ENCODE assay signal across 9 cellular contexts in genomic region chr9:133437753-133438531, GRCh38. TPM values are rescaled to one million over a fixed set of nuclear protein-coding genes. Genes with fewer than 3 reads are reported as not detected.
A peak's percentile ranks its signal among the peaks of the same experiment; 100 is the strongest.
DNase-seq lines count a peak whose midpoint lies in the region; ATAC-seq, FAIRE-seq and TF ChIP-seq lines count a peak whose summit lies in the region.
"Had no signal": no experiment of that assay in that cellular context is flagged by ENCODE, and none has a peak within 500 bp of the region (broad histone marks: within the 10 kb centered on the region; RNA-seq: fewer than 3 reads in every experiment).

No MANE protein-coding gene starts in this region.

- no peaks in the 10 kb centered on the region for H3K36me3 Mint-ChIP-seq in activated B cell treated with CpG ODN at 0.5 μM for 24 hours (ENCODE audit: low read depth)

- no peaks in the 10 kb centered on the region for H3K27me3 Mint-ChIP-seq in activated B cell treated with CpG ODN at 0.5 μM for 24 hours

- DNase-seq in NCI-H82 (lab: John Stamatoyannopoulos, UW) (peak; percentile 33), NCI-H82 treated with DMSO at 0.1 percent for 48 hours (lab: John Stamatoyannopoulos, UW; ENCODE audit: unreplicated experiment) (no peak), activated B cell treated with CpG ODN at 0.5 μM for 24 hours (no peak), small intestine (peak; percentile 28), SKM-1 (lab: John Stamatoyannopoulos, UW; ENCODE audit: unreplicated experiment) (no peak), thyroid gland (no peak)

- POLR2A ChIA-PET in activated B cell treated with CpG ODN at 0.5 μM for 24 hours (lab: Charles Lee) = interaction anchor here (1.3 kb wide), 1 partner anchor 22 kb away, joined by 3 read pairs; the partner anchor contains the start of gene CACFD1

- FAIRE-seq in small intestine (lab: Jason Lieb, UNC) = no peak
- FAIRE-seq: A204.1, GM19239 had no signal

- 85 to 91% (median 86%) methylated on average over 20 of the region's 20 CpGs for WGBS in small intestine, 3 donors
- WGBS in thyroid gland, 2 donors = 92 to 93% methylated on average over 11 to 20 of the region's 20 CpGs

- H3K36me3 ChIP-seq in small intestine (ENCODE audit: control insufficient read depth in 2 of 2, insufficient read depth in 2 of 2, low read length in 2 of 2) = no peaks in the 10 kb centered on the region
- H3K36me3 ChIP-seq in thyroid gland = no peaks in the 10 kb centered on the region

- TF ChIP-seq CTCF in activated B cell treated with CpG ODN at 0.5 μM for 24 hours (IDR thresholded peaks at IDR 0.05) (no peak), thyroid gland (IDR thresholded peaks at IDR 0.05) (no peak)

- H3K4me1 Mint-ChIP-seq in activated B cell treated with CpG ODN at 0.5 μM for 24 hours = peaks cover 30% of the 10 kb centered on the region

- H3K27me3 ChIP-seq in small intestine (ENCODE audit: control insufficient read depth in 2 of 2, insufficient read depth in 2 of 2, low read length in 2 of 2) (no peaks in the 10 kb centered on the region), thyroid gland (no peaks in the 10 kb centered on the region)

- peak; percentile 12 for ATAC-seq in activated B cell treated with CpG ODN at 0.5 μM for 24 hours (ENCODE audit: low read depth)

- intact Hi-C loops in activated B cell treated with CpG ODN at 0.5 μM for 24 hours (cut with micrococcal nuclease) (no loop called here), thyroid gland (cut with DNase I) (no loop called here)

- H3K27ac Mint-ChIP-seq in activated B cell treated with CpG ODN at 0.5 μM for 24 hours = peak overlapping the region; percentile 50

- no peaks in the 10 kb centered on the region for H3K9me3 ChIP-seq in small intestine (ENCODE audit: control insufficient read depth, low read depth)
- no peaks in the 10 kb centered on the region for H3K9me3 ChIP-seq in thyroid gland

- no peak for TF ChIP-seq POLR2A in thyroid gland (IDR thresholded peaks at IDR 0.05)

- no peak overlapping the region for H3K4me3 ChIP-seq in small intestine (ENCODE audit: low read depth in 1 of 2, low read length in 2 of 2)
- H3K4me3 ChIP-seq in thyroid gland (replicated peaks in 1 of 3) = no peak overlapping the region
- H3K4me3 ChIP-seq: SK-N-MC had no signal

- CTCF ChIA-PET in activated B cell treated with CpG ODN at 0.5 μM for 24 hours (lab: Charles Lee) = no interaction called here

- H3K4me3 Mint-ChIP-seq in activated B cell treated with CpG ODN at 0.5 μM for 24 hours = no peak overlapping the region

- H3K4me1 ChIP-seq in small intestine (ENCODE audit: control insufficient read depth in 2 of 2, insufficient read depth in 1 of 2, low read depth in 1 of 2, low read length in 1 of 2) (no peaks in the 10 kb centered on the region), thyroid gland (no peaks in the 10 kb centered on the region)

- H3K27ac ChIP-seq in small intestine (ENCODE audit: low read depth in 1 of 2, low read length in 1 of 2) = no peak overlapping the region
- H3K27ac ChIP-seq in thyroid gland = no peak overlapping the region
- H3K27ac ChIP-seq: SK-N-MC had no signal

- no peaks in the 10 kb centered on the region for H3K9me3 Mint-ChIP-seq in activated B cell treated with CpG ODN at 0.5 μM for 24 hours

RNA-seq across cellular contexts. Expression of gene ADAMTS13, which starts 15.8 kb away (rescaled TPM):
- 1.9 TPM in 2 replicates for total RNA-seq in activated B cell treated with CpG ODN at 0.5 μM for 24 hours
- 10 to 100 TPM in 1 of 3 donors, 1 to 10 TPM in 2; 2.4 to 16.8 (median 6.5) TPM for polyA plus RNA-seq in small intestine
- 1 to 10 TPM; 1.5 to 2.8 (median 2.0) TPM for total RNA-seq in thyroid gland

RNA-seq across cellular contexts. Expression of gene REXO4, which starts 20.1 kb away (rescaled TPM):
- total RNA-seq in activated B cell treated with CpG ODN at 0.5 μM for 24 hours = 31.6 and 33.3 TPM in 2 replicates
- 10 to 100 TPM; 18.9 to 22.9 (median 20.1) TPM for polyA plus RNA-seq in small intestine
- 10 to 100 TPM; 16.0 to 21.9 (median 19.0) TPM for total RNA-seq in thyroid gland

RNA-seq across cellular contexts. Expression of gene CACFD1, which starts 21.8 kb away (rescaled TPM):
- 13.8 and 15.0 TPM in 2 replicates for total RNA-seq in activated B cell treated with CpG ODN at 0.5 μM for 24 hours
- 10 to 100 TPM; 27.0 to 30.8 (median 28.2) TPM for polyA plus RNA-seq in small intestine
- 10 to 100 TPM; 21.4 to 36.7 (median 33.5) TPM for total RNA-seq in thyroid gland

RNA-seq across cellular contexts. Expression of gene SLC2A6, which starts 41.0 kb away (rescaled TPM):
- 32.9 and 37.4 TPM in 2 replicates for total RNA-seq in activated B cell treated with CpG ODN at 0.5 μM for 24 hours
- polyA plus RNA-seq in small intestine = 1 to 10 TPM in 2 of 3 donors, under 1 TPM in 1; 0.89 to 2.5 (median 1.6) TPM
- 1 to 10 TPM; 1.1 to 3.8 (median 2.5) TPM for total RNA-seq in thyroid gland

Comparison
In these comparisons a context has a peak if more than half of its experiments do, and no peak if none do; other contexts are left out.
1. DNase-seq: peak in NCI-H82 (single experiment) and small intestine (single experiment); none in NCI-H82 treated with DMSO at 0.1 percent for 48 hours (single experiment), activated B cell treated with CpG ODN at 0.5 μM for 24 hours (single experiment), SKM-1 (single experiment) and thyroid gland (0 of 2).